8 cellular contexts compared by ENCODE assay signal in genomic region chr1:80656011-80656627, GRCh38.
DNase-seq lines count a peak whose midpoint lies in the region; ATAC-seq, FAIRE-seq and TF ChIP-seq lines count a peak whose summit lies in the region.

No MANE protein-coding gene starts in this region.

- H3K27me3 ChIP-seq in GM12878 (replicated peaks in 1 of 2; ENCODE audit: control insufficient read depth in 2 of 2, insufficient read depth in 2 of 2, low read length in 1 of 2): no peaks in the 10 kb centered on the region

- H3K4me1 Mint-ChIP-seq in immature natural killer cell: no peaks in the 10 kb centered on the region

- no peak overlapping the region for H3K4me3 Mint-ChIP-seq in immature natural killer cell

- no TSS peak for BruUV-seq in GM12878 (replicated peaks; lab: Mats Ljungman, UMichigan)

- no peaks in the 10 kb centered on the region; the same call in 1 of the 2 replicates for H3K4me1 ChIP-seq in GM12878 (ENCODE audit: control insufficient read depth, insufficient read depth, low read length)

- no peaks in the 10 kb centered on the region for H4K20me1 ChIP-seq in GM12878 (ENCODE audit: control insufficient read depth, insufficient read depth)

- no peaks in the 10 kb centered on the region for H3K36me3 ChIP-seq in GM12878 (ENCODE audit: control insufficient read depth in 2 of 2, insufficient read depth in 2 of 2, low read length in 1 of 2)

- WGBS in GM12878 (ENCODE audit: insufficient coverage, insufficient replicate concordance, low lambda C conversion rate, missing lambda C conversion rate): 32% methylated on average over 2 of the region's 2 CpGs

- peak; percentile 15 to 58 (median 30); a peak in 4 of 6 replicates for TF ChIP-seq CTCF in GM12878 (IDR thresholded peaks at IDR 0.05 in 2 of 3, conservative IDR thresholded peaks at IDR 0.05 in 1 of 3; ENCODE audit: control insufficient read depth in 2 of 3, extremely low read depth in 1 of 3, insufficient read depth in 1 of 3, low read depth in 3 of 3, low read length in 3 of 3)

- H3K4me3 ChIP-seq in GM12878: no peak overlapping the region

- CTCF ChIA-PET in GM12878 (lab: Yijun Ruan, JAX): interaction anchor here (1.1 to 2.0 kb wide), 2 partner anchors 9 to 19 kb away, joined by 3 to 5 read pairs; no protein-coding TSS in a partner anchor

- POLR2A ChIA-PET in GM12878 (lab: Charles Lee): interaction anchor here (0.5 kb wide), 1 partner anchor 389 kb away, joined by 3 read pairs; no protein-coding TSS in a partner anchor

- no peak for TF ChIP-seq POLR2A in GM12878 (IDR thresholded peaks at IDR 0.05; ENCODE audit: low read depth, low read length)

- DNase-seq in COLO668 (lab: John Stamatoyannopoulos, UW; ENCODE audit: unreplicated experiment): peak; percentile 48
- no peak for DNase-seq in GM12878 (ENCODE audit: low read depth, low spot score)
- DNase-seq in renal cortical epithelial cell (ENCODE audit: low read depth): peak; percentile 83
- DNase-seq in immature natural killer cell: no peak
- DNase-seq in NK-92 treated with Interleukin-12 subunit alpha and Interleukin-12 subunit beta, amount 100 ng/mL, for 24 hours (lab: John Stamatoyannopoulos, UW): no peak
- DNase-seq in activated CD4-positive, alpha-beta T cell treated with anti-CD3 and anti-CD28 coated beads for 4 hours: no peak

- H3K27ac ChIP-seq in GM12878 (ENCODE audit: control insufficient read depth, insufficient read depth): no peak overlapping the region

- peaks cover 0 to 3% (median 0%) of the 10 kb centered on the region in 3 donors for H3K36me3 Mint-ChIP-seq in immature natural killer cell

- no peak overlapping the region for H2AFZ ChIP-seq in GM12878 (ENCODE audit: control insufficient read depth, low read depth, low read length)

- H3K9me3 Mint-ChIP-seq in immature natural killer cell: peaks cover 7 to 44% (median 36%) of the 10 kb centered on the region in 6 donors

- peaks cover 0 to 1% (median 1%) of the 10 kb centered on the region in 3 donors for H3K27me3 Mint-ChIP-seq in immature natural killer cell (ENCODE audit: low read depth in 3 of 3)

- intact Hi-C loops in GM12878 (cut with micrococcal nuclease; ENCODE audit: unreplicated experiment): no loop called here

- in situ Hi-C loops in GM12878 (cut with MboI): no loop called here

- RAD21 ChIA-PET in GM12878 (lab: Charles Lee; ENCODE audit: unreplicated experiment): no interaction called here

- no peaks in the 10 kb centered on the region for H3K9me3 ChIP-seq in GM12878 (replicated peaks; ENCODE audit: control insufficient read depth, insufficient read depth, low read length)

- SMC1A ChIA-PET in GM12878 (lab: Charles Lee; ENCODE audit: uncharacterized antibody, unreplicated experiment): interaction anchor here (0.6 to 1.0 kb wide), 2 partner anchors 97 to 1557 kb away, joined by 3 read pairs; no protein-coding TSS in a partner anchor

- TF ChIP-seq EP300 in GM12878 (IDR thresholded peaks at IDR 0.05; ENCODE audit: borderline replicate concordance in 1 of 2, control insufficient read depth in 1 of 2, low read depth in 2 of 2, low read length in 2 of 2): no peak

- FAIRE-seq in GM12878 (lab: Jason Lieb, UNC): no peak

- TF ChIP-seq RAD21 in GM12878 (IDR thresholded peaks at IDR 0.05; ENCODE audit: insufficient read depth, low read depth, low read length): no peak

- no peaks in the 10 kb centered on the region for H3K79me2 ChIP-seq in GM12878 (ENCODE audit: control insufficient read depth, insufficient read depth, low read length)

- H3K4me2 ChIP-seq in GM12878 (ENCODE audit: control insufficient read depth, insufficient read depth): no peak overlapping the region

- no peak overlapping the region for H3K9ac ChIP-seq in GM12878 (ENCODE audit: control insufficient read depth, insufficient read depth, low read length)

- ATAC-seq in GM19438 (IDR thresholded peaks at IDR 0.05; ENCODE audit: low read depth, unreplicated experiment) (peak; percentile 97), HG03457 (IDR thresholded peaks at IDR 0.05; ENCODE audit: unreplicated experiment) (peak; percentile 79), GM12878 (peak; percentile 98)

- no peak overlapping the region for H3K27ac Mint-ChIP-seq in immature natural killer cell

TF ChIP-seq in GM12878, 131 proteins besides CTCF, POLR2A, EP300 and RAD21 (continues in another document):
- TF ChIP-seq MAX (IDR thresholded peaks at IDR 0.05; ENCODE audit: low read depth, low read length) (no peak), ASH2L (IDR thresholded peaks at IDR 0.05; ENCODE audit: borderline replicate concordance, low read depth) (no peak), CEBPZ (IDR thresholded peaks at IDR 0.05; ENCODE audit: low read depth, low read length) (no peak), ZNF687 (IDR thresholded peaks at IDR 0.05) (no peak), POLR2AphosphoS2 (IDR thresholded peaks at IDR 0.05; ENCODE audit: low read depth, low read length) (no peak), NRF1 (conservative IDR thresholded peaks at IDR 0.05; ENCODE audit: low read depth, low read length) (no peak), PAX5 (IDR thresholded peaks at IDR 0.05; ENCODE audit: borderline replicate concordance, low read depth, low read length) (no peak), RBBP5 (conservative IDR thresholded peaks at IDR 0.05) (no peak), ZNF384 (IDR thresholded peaks at IDR 0.05; ENCODE audit: borderline replicate concordance, low read depth, low read length) (no peak), RELA (IDR thresholded peaks at IDR 0.05; ENCODE audit: borderline replicate concordance, partially characterized antibody) (no peak), STAT3 (IDR thresholded peaks at IDR 0.05; ENCODE audit: low read depth, low read length) (no peak)

Comparison
In these comparisons a context has a peak if more than half of its experiments do, and no peak if none do; other contexts are left out.
1. DNase-seq: peak in COLO668 (single experiment) and renal cortical epithelial cell (single experiment); none in GM12878 (single experiment), immature natural killer cell (0 of 3), NK-92 treated with Interleukin-12 subunit alpha and Interleukin-12 subunit beta, amount 100 ng/mL, for 24 hours (single experiment) and activated CD4-positive, alpha-beta T cell treated with anti-CD3 and anti-CD28 coated beads for 4 hours (0 of 2).
2. Peak in every context shown above with its lines, with median percentiles within 50 percentile points of each other: ATAC-seq.